Comparison of ENCODE assay signal across 8 cellular contexts in genomic region chr14:73238262-73238852, GRCh38. TPM values are rescaled to one million over a fixed set of nuclear protein-coding genes. Genes with fewer than 3 reads are reported as not detected.
DNase-seq lines count a peak whose midpoint lies in the region; ATAC-seq and TF ChIP-seq lines count a peak whose summit lies in the region.

No MANE protein-coding gene starts in this region.

- no peaks in the 10 kb centered on the region for H3K36me3 ChIP-seq in SK-N-SH (replicated peaks in 1 of 2; ENCODE audit: control insufficient read depth in 1 of 2, insufficient read depth in 2 of 2, low read length in 1 of 2)
- no peaks in the 10 kb centered on the region for H3K36me3 ChIP-seq in prostate gland

- H3K4me1 ChIP-seq in SK-N-SH (ENCODE audit: control insufficient read depth in 1 of 2, insufficient read depth in 2 of 2, low read depth in 1 of 2, low read length in 1 of 2): peaks cover 8 to 16% of the 10 kb centered on the region in 2 experiments; a peak in 3 of 4 replicates
- peaks cover 11% of the 10 kb centered on the region for H3K4me1 ChIP-seq in prostate gland (replicated peaks)

- H3K27me3 Mint-ChIP-seq in activated naive CD4-positive, alpha-beta T cell treated with anti-CD3 and anti-CD28 coated beads, Interleukin-2, amount 50 U/mL, for 24 hours: peaks cover 44% of the 10 kb centered on the region

- peak overlapping the region; percentile 26 for H3K4me3 Mint-ChIP-seq in activated naive CD4-positive, alpha-beta T cell treated with anti-CD3 and anti-CD28 coated beads, Interleukin-2, amount 50 U/mL, for 24 hours

- H3K9me2 ChIP-seq in SK-N-SH: no peaks in the 10 kb centered on the region

- TF ChIP-seq RAD21 in SK-N-SH (IDR thresholded peaks at IDR 0.05; ENCODE audit: low read length): no peak

- no peak overlapping the region for H3K27ac ChIP-seq in SK-N-SH (ENCODE audit: low read depth in 2 of 2, low read length in 1 of 2)
- peak overlapping the region; percentile 52 to 62 for H3K27ac ChIP-seq in prostate gland

- no peak for TF ChIP-seq CTCF in SK-N-SH (IDR thresholded peaks at IDR 0.05)
- no peak for TF ChIP-seq CTCF in prostate gland (IDR thresholded peaks at IDR 0.05)

- TF ChIP-seq EP300 in SK-N-SH (IDR thresholded peaks at IDR 0.05; ENCODE audit: borderline replicate concordance in 1 of 2, low read depth in 1 of 2, low read length in 1 of 2): no peak

- H2AFZ ChIP-seq in SK-N-SH (ENCODE audit: low read depth): no peak overlapping the region

- peak overlapping the region; percentile 46; the same call in 1 of the 2 replicates for H3K4me2 ChIP-seq in SK-N-SH

- no peak overlapping the region for H3K9ac ChIP-seq in SK-N-SH

- no peaks in the 10 kb centered on the region for H3K9me3 Mint-ChIP-seq in activated naive CD4-positive, alpha-beta T cell treated with anti-CD3 and anti-CD28 coated beads, Interleukin-2, amount 50 U/mL, for 24 hours

- intact Hi-C loops in prostate gland (cut with DNase I): no loop called here

- peak overlapping the region in 1 of 2 experiments; percentile 42; a peak in 2 of 4 replicates for H3K4me3 ChIP-seq in SK-N-SH (ENCODE audit: low read depth in 2 of 2, low read length in 1 of 2)
- peak overlapping the region; percentile 34 to 46 for H3K4me3 ChIP-seq in prostate gland

- H3K4me1 Mint-ChIP-seq in activated naive CD4-positive, alpha-beta T cell treated with anti-CD3 and anti-CD28 coated beads, Interleukin-2, amount 50 U/mL, for 24 hours: peaks cover 15% of the 10 kb centered on the region

- TF ChIP-seq POLR2A in prostate gland (IDR thresholded peaks at IDR 0.05): no peak

- no peaks in the 10 kb centered on the region for H3K79me2 ChIP-seq in SK-N-SH (ENCODE audit: insufficient read depth)

- H3F3A ChIP-seq in SK-N-SH (replicated peaks; ENCODE audit: insufficient read depth): peaks cover 7% of the 10 kb centered on the region

- H3K9me3 ChIP-seq in SK-N-SH (no peaks in the 10 kb centered on the region), prostate gland (no peaks in the 10 kb centered on the region)

- POLR2A ChIA-PET in SK-N-SH (lab: Yijun Ruan, JAX): no interaction called here

- WGBS in SK-N-SH (ENCODE audit: low lambda C conversion rate): 37% methylated on average over 12 of the region's 25 CpGs
- WGBS in prostate gland: 12% methylated on average over 25 of the region's 25 CpGs

- ATAC-seq in GM21423 (IDR thresholded peaks at IDR 0.05; ENCODE audit: unreplicated experiment): no peak
- ATAC-seq in GM21390 (IDR thresholded peaks at IDR 0.05; ENCODE audit: unreplicated experiment): no peak

- H3K36me3 Mint-ChIP-seq in activated naive CD4-positive, alpha-beta T cell treated with anti-CD3 and anti-CD28 coated beads, Interleukin-2, amount 50 U/mL, for 24 hours: no peaks in the 10 kb centered on the region

- no peaks in the 10 kb centered on the region for H4K20me1 ChIP-seq in SK-N-SH (ENCODE audit: insufficient read depth)

- H3K27me3 ChIP-seq in SK-N-SH (ENCODE audit: insufficient read depth) (peaks cover 41% of the 10 kb centered on the region), prostate gland (replicated peaks; ENCODE audit: insufficient read depth) (no peaks in the 10 kb centered on the region)

- H3K27ac Mint-ChIP-seq in activated naive CD4-positive, alpha-beta T cell treated with anti-CD3 and anti-CD28 coated beads, Interleukin-2, amount 50 U/mL, for 24 hours: no peak overlapping the region

- no peak for DNase-seq in activated naive CD4-positive, alpha-beta T cell (lab: John Stamatoyannopoulos, UW)
- DNase-seq in SK-N-SH (no peak), fibroblast of peridontal ligament (ENCODE audit: extremely low read depth) (peak; percentile 79), prostate gland (ENCODE audit: low spot score) (peak; percentile 51), iPS-NIHi11 (ENCODE audit: low spot score) (no peak)

- CTCF ChIA-PET in SK-N-SH (lab: Yijun Ruan, JAX): interaction anchor here (1.5 to 2.1 kb wide), 2 partner anchors 19 to 234 kb away, joined by 3 to 6 read pairs; no protein-coding TSS in a partner anchor

TF ChIP-seq in SK-N-SH, 30 proteins besides CTCF, POLR2A, EP300 and RAD21:
- TF ChIP-seq TCF12 (IDR thresholded peaks at IDR 0.05): no peak; the same call in 1 of the 2 replicates
- TF ChIP-seq TEAD4 (IDR thresholded peaks at IDR 0.05; ENCODE audit: borderline replicate concordance, insufficient read depth): 0 out of 2 replicates have a peak, but pooled peaks have one; percentile 15
- 0 out of 2 replicates have a peak, but pooled peaks have one; percentile 33 for TF ChIP-seq NFIC (IDR thresholded peaks at IDR 0.05; ENCODE audit: borderline replicate concordance)
- peak; percentile 63; the same call in 1 of the 2 replicates for TF ChIP-seq FOSL2 (IDR thresholded peaks at IDR 0.05; ENCODE audit: borderline replicate concordance, low read depth)

RNA-seq across cellular contexts. Expression of gene PAPLN, which starts 1.1 kb away (rescaled TPM):
- 0.13 and 0.15 TPM in 2 replicates for polyA plus RNA-seq in SK-N-SH (2012; rRNA removed)
- 0.05 and 0.14 TPM in 2 replicates for polyA plus RNA-seq in SK-N-SH (2012; cell fraction: cytosol; rRNA removed)
- 0.55 and 0.71 TPM in 2 replicates for polyA plus RNA-seq in SK-N-SH (2012; cell fraction: nucleus; rRNA removed)
- 10 to 100 TPM; 10.7 to 33.1 TPM for total RNA-seq in prostate gland

Comparison
In these comparisons a context has a peak if more than half of its experiments do, and no peak if none do; other contexts are left out.
1. DNase-seq: peak in fibroblast of peridontal ligament (single experiment) and prostate gland (single experiment); none in activated naive CD4-positive, alpha-beta T cell (0 of 4), SK-N-SH (single experiment) and iPS-NIHi11 (single experiment).
2. H3K27ac ChIP-seq: peak in prostate gland (2 of 2); none in SK-N-SH (0 of 2).